13 cellular contexts compared by ENCODE assay signal in the genomic region with DNA sequence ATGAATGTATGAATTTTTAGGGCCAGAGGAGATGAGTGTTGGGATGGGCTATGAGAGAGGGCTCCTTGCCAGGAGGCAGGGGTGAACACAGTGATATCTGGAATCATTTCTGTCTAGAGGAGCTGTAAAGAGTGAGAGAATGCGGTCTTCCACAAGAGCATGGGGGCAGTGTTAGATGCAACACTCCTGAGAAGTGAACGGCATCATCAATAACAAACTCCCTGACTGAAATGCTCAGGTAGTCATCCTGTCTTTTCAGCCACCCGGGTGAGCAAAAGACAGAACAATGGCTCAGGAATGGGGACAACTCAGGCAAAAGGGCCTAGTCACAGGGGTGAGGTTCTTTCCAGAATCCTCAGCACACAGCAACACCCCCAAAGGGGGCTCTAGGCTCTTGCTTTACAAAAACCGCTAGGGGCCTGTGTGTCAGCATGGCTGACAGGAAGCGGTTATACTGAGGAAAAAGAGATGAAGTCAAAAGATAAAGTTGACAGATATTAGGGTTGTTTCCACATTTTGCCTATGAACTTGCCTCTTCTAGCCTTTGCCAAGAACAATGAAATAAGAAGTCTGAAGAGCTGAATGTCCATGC.
DNase-seq lines count a peak whose midpoint lies in the region; ATAC-seq and TF ChIP-seq lines count a peak whose summit lies in the region.
"Had no signal": no experiment of that assay in that cellular context is flagged by ENCODE, and none has a peak within 500 bp of the region (broad histone marks: within the 10 kb centered on the region; RNA-seq: fewer than 3 reads in every experiment).

No MANE protein-coding gene starts in this region.

- peak overlapping the region; percentile 93 for H3K27ac Mint-ChIP-seq in activated CD8-positive, alpha-beta memory T cell treated with anti-CD3 and anti-CD28 coated beads, Interleukin-2, amount 10 ng/mL, durations not matched to agents 7 days and 5 days
- peak overlapping the region; percentile 69 to 83 for H3K27ac Mint-ChIP-seq in effector memory CD8-positive, alpha-beta T cell
- peak overlapping the region in 1 of 2 donors; percentile 89 for H3K27ac Mint-ChIP-seq in stimulated activated naive CD8-positive, alpha-beta T cell treated with anti-CD3 and anti-CD28 coated beads, Interleukin-15, amount 100 ng/mL, for 72 hours
- no peak overlapping the region for H3K27ac Mint-ChIP-seq in CD14-positive monocyte

- H3K9me3 ChIP-seq in right atrium auricular region, result no peaks in the 10 kb centered on the region
- H3K9me3 ChIP-seq in heart left ventricle, result no peaks in the 10 kb centered on the region
- H3K9me3 ChIP-seq: psoas muscle had no signal

- no peaks in the 10 kb centered on the region for H3K9me3 Mint-ChIP-seq in activated CD8-positive, alpha-beta memory T cell treated with anti-CD3 and anti-CD28 coated beads, Interleukin-2, amount 10 ng/mL, durations not matched to agents 7 days and 5 days (ENCODE audit: low read depth)
- no peaks in the 10 kb centered on the region for H3K9me3 Mint-ChIP-seq in effector memory CD8-positive, alpha-beta T cell
- no peaks in the 10 kb centered on the region for H3K9me3 Mint-ChIP-seq in stimulated activated naive CD8-positive, alpha-beta T cell treated with anti-CD3 and anti-CD28 coated beads, Interleukin-15, amount 100 ng/mL, for 72 hours
- H3K9me3 Mint-ChIP-seq in CD14-positive monocyte, result no peaks in the 10 kb centered on the region

- H3K36me3 ChIP-seq in right atrium auricular region (no peaks in the 10 kb centered on the region), heart left ventricle (no peaks in the 10 kb centered on the region)

- no peak for ATAC-seq in heart left ventricle
- peak; percentile 90 for ATAC-seq in activated CD8-positive, alpha-beta memory T cell treated with anti-CD3 and anti-CD28 coated beads, Interleukin-2, amount 10 ng/mL, durations not matched to agents 7 days and 5 days
- ATAC-seq in effector memory CD8-positive, alpha-beta T cell (replicated peaks), result peak; percentile 79
- peak; percentile 85 for ATAC-seq in stimulated activated naive CD8-positive, alpha-beta T cell treated with anti-CD3 and anti-CD28 coated beads, Interleukin-15, amount 100 ng/mL, for 72 hours
- no peak for ATAC-seq in SK-N-SH treated with all-trans-retinoic acid at 6 μM for 48 hours
- ATAC-seq in HG02981 (IDR thresholded peaks at IDR 0.05; ENCODE audit: unreplicated experiment), result no peak
- ATAC-seq: psoas muscle had no signal

- no peak for TF ChIP-seq POLR2A in heart left ventricle (IDR thresholded peaks at IDR 0.05)

- peaks cover 6% of the 10 kb centered on the region for H3K36me3 Mint-ChIP-seq in activated CD8-positive, alpha-beta memory T cell treated with anti-CD3 and anti-CD28 coated beads, Interleukin-2, amount 10 ng/mL, durations not matched to agents 7 days and 5 days
- H3K36me3 Mint-ChIP-seq in effector memory CD8-positive, alpha-beta T cell (ENCODE audit: insufficient read depth), result peaks cover 3% of the 10 kb centered on the region
- peaks cover 12 to 19% of the 10 kb centered on the region in 2 donors for H3K36me3 Mint-ChIP-seq in CD14-positive monocyte

- no peaks in the 10 kb centered on the region for H3K27me3 ChIP-seq in right atrium auricular region
- H3K27me3 ChIP-seq in heart left ventricle, result no peaks in the 10 kb centered on the region

- no peaks in the 10 kb centered on the region for H3K27me3 Mint-ChIP-seq in activated CD8-positive, alpha-beta memory T cell treated with anti-CD3 and anti-CD28 coated beads, Interleukin-2, amount 10 ng/mL, durations not matched to agents 7 days and 5 days
- no peaks in the 10 kb centered on the region for H3K27me3 Mint-ChIP-seq in effector memory CD8-positive, alpha-beta T cell
- H3K27me3 Mint-ChIP-seq in stimulated activated naive CD8-positive, alpha-beta T cell treated with anti-CD3 and anti-CD28 coated beads, Interleukin-15, amount 100 ng/mL, for 72 hours, result no peaks in the 10 kb centered on the region
- peaks cover 0 to 1% (median 1%) of the 10 kb centered on the region in 3 donors for H3K27me3 Mint-ChIP-seq in CD14-positive monocyte (ENCODE audit: low read depth in 3 of 3)

- H3K4me1 ChIP-seq in right atrium auricular region (peaks cover 0 to 21% of the 10 kb centered on the region in 2 donors), heart left ventricle (peaks cover 0 to 23% (median 11%) of the 10 kb centered on the region in 12 donors)

- 84 to 91% (median 89%) methylated on average over 5 of the region's 5 CpGs for WGBS in heart left ventricle, 4 donors

- no peak overlapping the region for H3K4me3 ChIP-seq in right atrium auricular region
- H3K4me3 ChIP-seq in heart left ventricle, result no peak overlapping the region
- H3K4me3 ChIP-seq: psoas muscle had no signal

- no peak overlapping the region for H3K27ac ChIP-seq in right atrium auricular region
- H3K27ac ChIP-seq in heart left ventricle, result no peak overlapping the region
- H3K27ac ChIP-seq: psoas muscle had no signal

- intact Hi-C loops in heart left ventricle (cut with DNase I) (loop anchor here in 1 of 10 donors (5.0 kb wide), 1 partner anchor 232 kb away; no protein-coding TSS in a partner anchor), CD14-positive monocyte (cut with micrococcal nuclease) (no loop called here)

- H3K4me3 Mint-ChIP-seq in activated CD8-positive, alpha-beta memory T cell treated with anti-CD3 and anti-CD28 coated beads, Interleukin-2, amount 10 ng/mL, durations not matched to agents 7 days and 5 days, result peak overlapping the region; percentile 8
- peak overlapping the region; percentile 69 to 70 for H3K4me3 Mint-ChIP-seq in effector memory CD8-positive, alpha-beta T cell
- H3K4me3 Mint-ChIP-seq in stimulated activated naive CD8-positive, alpha-beta T cell treated with anti-CD3 and anti-CD28 coated beads, Interleukin-15, amount 100 ng/mL, for 72 hours, result peak overlapping the region; percentile 36 to 62
- no peak overlapping the region for H3K4me3 Mint-ChIP-seq in CD14-positive monocyte

- DNase-seq in right atrium auricular region (ENCODE audit: low spot score), result peak; percentile 13
- DNase-seq in heart left ventricle, result no peak
- peak; percentile 81 for DNase-seq in activated CD8-positive, alpha-beta memory T cell treated with anti-CD3 and anti-CD28 coated beads, Interleukin-2, amount 10 ng/mL, durations not matched to agents 7 days and 5 days
- peak; percentile 8 to 30 (median 15) for DNase-seq in effector memory CD8-positive, alpha-beta T cell
- peak; percentile 41 to 44 for DNase-seq in stimulated activated naive CD8-positive, alpha-beta T cell treated with anti-CD3 and anti-CD28 coated beads, Interleukin-15, amount 100 ng/mL, for 72 hours
- no peak for DNase-seq in CD14-positive monocyte (ENCODE audit: low spot score)
- DNase-seq: amygdala; foreskin fibroblast; psoas muscle; SIG-M5; stimulated activated naive CD4-positive, alpha-beta T cell treated with Interleukin-2 at 50 U/mL for 16 hours had no signal

- H3K4me1 Mint-ChIP-seq in activated CD8-positive, alpha-beta memory T cell treated with anti-CD3 and anti-CD28 coated beads, Interleukin-2, amount 10 ng/mL, durations not matched to agents 7 days and 5 days, result peaks cover 54% of the 10 kb centered on the region
- H3K4me1 Mint-ChIP-seq in effector memory CD8-positive, alpha-beta T cell (ENCODE audit: low read depth in 2 of 2), result peaks cover 30 to 36% of the 10 kb centered on the region in 2 donors
- H3K4me1 Mint-ChIP-seq in stimulated activated naive CD8-positive, alpha-beta T cell treated with anti-CD3 and anti-CD28 coated beads, Interleukin-15, amount 100 ng/mL, for 72 hours, result peaks cover 46% of the 10 kb centered on the region
- peaks cover 4% of the 10 kb centered on the region for H3K4me1 Mint-ChIP-seq in CD14-positive monocyte

- no peak for TF ChIP-seq CTCF in right atrium auricular region (IDR thresholded peaks at IDR 0.05)
- no peak for TF ChIP-seq CTCF in heart left ventricle (IDR thresholded peaks at IDR 0.05)
- no peak for TF ChIP-seq CTCF in CD14-positive monocyte (IDR thresholded peaks at IDR 0.05)

- CTCF ChIA-PET in activated CD8-positive, alpha-beta memory T cell treated with anti-CD3 and anti-CD28 coated beads, Interleukin-2, amount 10 ng/mL, durations not matched to agents 7 days and 5 days (lab: Charles Lee), result interaction anchor here (0.6 to 1.2 kb wide), 3 partner anchors 12 to 69 kb away, joined by 3 to 4 read pairs (median 4); no protein-coding TSS in a partner anchor

TF ChIP-seq in SK-N-SH treated with all-trans-retinoic acid at 6 μM for 48 hours, 23 proteins besides CTCF, POLR2A, EP300 and RAD21 (continues in another document):
- TF ChIP-seq ARNTL (CRISPR knock-in tag; IDR thresholded peaks at IDR 0.05; ENCODE audit: borderline replicate concordance, low read depth) (no peak), ZFP3 (CRISPR knock-in tag; IDR thresholded peaks at IDR 0.05) (no peak), ZNF70 (CRISPR knock-in tag; IDR thresholded peaks at IDR 0.05) (no peak), ZFP30 (CRISPR knock-in tag; IDR thresholded peaks at IDR 0.05) (no peak), ISL1 (CRISPR knock-in tag; IDR thresholded peaks at IDR 0.05) (no peak), TCF4 (CRISPR knock-in tag; IDR thresholded peaks at IDR 0.05; ENCODE audit: borderline replicate concordance) (no peak), BACH2 (CRISPR knock-in tag; IDR thresholded peaks at IDR 0.05; ENCODE audit: borderline replicate concordance) (no peak), PPARA (CRISPR knock-in tag; IDR thresholded peaks at IDR 0.05; ENCODE audit: borderline replicate concordance) (no peak)
- TF ChIP-seq, protein P1, sequence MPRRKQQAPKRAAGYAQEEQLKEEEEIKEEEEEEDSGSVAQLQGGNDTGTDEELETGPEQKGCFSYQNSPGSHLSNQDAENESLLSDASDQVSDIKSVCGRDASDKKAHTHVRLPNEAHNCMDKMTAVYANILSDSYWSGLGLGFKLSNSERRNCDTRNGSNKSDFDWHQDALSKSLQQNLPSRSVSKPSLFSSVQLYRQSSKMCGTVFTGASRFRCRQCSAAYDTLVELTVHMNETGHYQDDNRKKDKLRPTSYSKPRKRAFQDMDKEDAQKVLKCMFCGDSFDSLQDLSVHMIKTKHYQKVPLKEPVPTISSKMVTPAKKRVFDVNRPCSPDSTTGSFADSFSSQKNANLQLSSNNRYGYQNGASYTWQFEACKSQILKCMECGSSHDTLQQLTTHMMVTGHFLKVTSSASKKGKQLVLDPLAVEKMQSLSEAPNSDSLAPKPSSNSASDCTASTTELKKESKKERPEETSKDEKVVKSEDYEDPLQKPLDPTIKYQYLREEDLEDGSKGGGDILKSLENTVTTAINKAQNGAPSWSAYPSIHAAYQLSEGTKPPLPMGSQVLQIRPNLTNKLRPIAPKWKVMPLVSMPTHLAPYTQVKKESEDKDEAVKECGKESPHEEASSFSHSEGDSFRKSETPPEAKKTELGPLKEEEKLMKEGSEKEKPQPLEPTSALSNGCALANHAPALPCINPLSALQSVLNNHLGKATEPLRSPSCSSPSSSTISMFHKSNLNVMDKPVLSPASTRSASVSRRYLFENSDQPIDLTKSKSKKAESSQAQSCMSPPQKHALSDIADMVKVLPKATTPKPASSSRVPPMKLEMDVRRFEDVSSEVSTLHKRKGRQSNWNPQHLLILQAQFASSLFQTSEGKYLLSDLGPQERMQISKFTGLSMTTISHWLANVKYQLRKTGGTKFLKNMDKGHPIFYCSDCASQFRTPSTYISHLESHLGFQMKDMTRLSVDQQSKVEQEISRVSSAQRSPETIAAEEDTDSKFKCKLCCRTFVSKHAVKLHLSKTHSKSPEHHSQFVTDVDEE (CRISPR knock-in tag; IDR thresholded peaks at IDR 0.05), result no peak

Comparison
In these comparisons a context has a peak if more than half of its experiments do, and no peak if none do; other contexts are left out.
1. DNase-seq: peak in right atrium auricular region (single experiment), activated CD8-positive, alpha-beta memory T cell treated with anti-CD3 and anti-CD28 coated beads, Interleukin-2, amount 10 ng/mL, durations not matched to agents 7 days and 5 days (single experiment), effector memory CD8-positive, alpha-beta T cell (3 of 3) and stimulated activated naive CD8-positive, alpha-beta T cell treated with anti-CD3 and anti-CD28 coated beads, Interleukin-15, amount 100 ng/mL, for 72 hours (2 of 2); none in heart left ventricle (0 of 5) and CD14-positive monocyte (single experiment).
2. ATAC-seq: peak in activated CD8-positive, alpha-beta memory T cell treated with anti-CD3 and anti-CD28 coated beads, Interleukin-2, amount 10 ng/mL, durations not matched to agents 7 days and 5 days (single experiment), effector memory CD8-positive, alpha-beta T cell (single experiment) and stimulated activated naive CD8-positive, alpha-beta T cell treated with anti-CD3 and anti-CD28 coated beads, Interleukin-15, amount 100 ng/mL, for 72 hours (single experiment); none in heart left ventricle (0 of 4), SK-N-SH treated with all-trans-retinoic acid at 6 μM for 48 hours (single experiment) and HG02981 (single experiment).
3. H3K27ac Mint-ChIP-seq: peak in activated CD8-positive, alpha-beta memory T cell treated with anti-CD3 and anti-CD28 coated beads, Interleukin-2, amount 10 ng/mL, durations not matched to agents 7 days and 5 days (single experiment) and effector memory CD8-positive, alpha-beta T cell (2 of 2); none in CD14-positive monocyte (0 of 7).
4. H3K4me3 Mint-ChIP-seq: peak in activated CD8-positive, alpha-beta memory T cell treated with anti-CD3 and anti-CD28 coated beads, Interleukin-2, amount 10 ng/mL, durations not matched to agents 7 days and 5 days (single experiment), effector memory CD8-positive, alpha-beta T cell (2 of 2) and stimulated activated naive CD8-positive, alpha-beta T cell treated with anti-CD3 and anti-CD28 coated beads, Interleukin-15, amount 100 ng/mL, for 72 hours (2 of 2); none in CD14-positive monocyte (0 of 2).